ENCODE assay signal across 8 cellular contexts in genomic region chr13:25375727-25376358, GRCh38. TPM values are rescaled to one million over a fixed set of nuclear protein-coding genes. Genes with fewer than 3 reads are reported as not detected.
DNase-seq lines count a peak whose midpoint lies in the region; ATAC-seq lines count a peak whose summit lies in the region.

No MANE protein-coding gene starts in this region.

- DNase-seq in COR-L47 (lab: John Stamatoyannopoulos, UW) (peak; percentile 40), NCI-H460 (ENCODE audit: extremely low read depth, low read depth) (peak; percentile 45), hepatic stellate cell (ENCODE audit: low spot score) (peak; percentile 42), posterior vena cava (ENCODE audit: low spot score) (no peak)
- DNase-seq in activated T-cell treated with anti-CD3 and anti-CD28 coated beads, Interleukin-2, amount 50 U/mL, for 48 hours: peak; percentile 29 to 33
- peak; percentile 6 to 13 for DNase-seq in stimulated activated CD4-positive, alpha-beta T cell treated with anti-CD3 and anti-CD28 coated beads, Interleukin-4, amount 100 ng/mL, for 48 hours (ENCODE audit: low read depth in 2 of 2)

- ATAC-seq in GM19324 (IDR thresholded peaks at IDR 0.05; ENCODE audit: low FRiP score, unreplicated experiment) (peak; percentile 46), HG03045 (IDR thresholded peaks at IDR 0.05; ENCODE audit: unreplicated experiment) (no peak)

- intact Hi-C loops in posterior vena cava (cut with DNase I): no loop called here

RNA-seq across cellular contexts. Expression of gene ATP8A2, which starts 4.1 kb away (rescaled TPM):
- 0.14 and 0.20 TPM in 2 replicates for total RNA-seq in NCI-H460 (2014; rRNA removed; shearing (Covaris generic))
- not detected in 2 replicates for polyA plus RNA-seq in NCI-H460 (2014; cell fraction: nucleus; rRNA removed)
- under 1 TPM; 0.24 to 0.60 TPM for total RNA-seq in posterior vena cava
